ENCODE assay signal across 8 cellular contexts in the genomic region with DNA sequence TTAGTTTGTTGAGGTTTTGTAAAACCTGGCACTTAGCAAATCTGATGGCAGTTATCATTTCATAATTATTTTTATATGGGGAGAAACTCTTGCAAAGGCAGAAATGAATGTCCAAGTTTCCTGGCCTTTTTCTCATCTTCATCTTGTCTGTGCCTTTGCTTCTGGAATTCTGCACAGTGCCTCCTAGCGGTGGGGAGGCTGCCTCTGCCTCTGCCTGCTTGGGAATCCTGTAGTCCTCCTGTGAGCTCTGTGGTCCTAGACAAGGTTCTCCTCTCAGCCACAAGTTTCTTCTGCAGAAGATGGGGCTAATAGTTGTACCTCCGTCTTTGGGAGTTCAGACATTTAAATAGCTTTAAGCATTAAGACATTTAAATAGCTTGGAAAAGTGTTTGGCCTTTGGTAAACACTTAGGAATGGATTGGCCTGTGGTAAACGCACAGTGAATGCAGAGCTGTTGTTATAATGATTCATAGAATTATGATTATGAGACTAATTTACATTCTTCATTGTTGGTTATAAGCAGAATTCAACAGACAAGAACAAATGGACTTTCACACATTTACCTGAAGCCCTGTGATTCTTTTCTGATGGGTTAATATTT.
DNase-seq lines count a peak whose midpoint lies in the region; ATAC-seq and TF ChIP-seq lines count a peak whose summit lies in the region.

No MANE protein-coding gene starts in this region.

- H3K9ac ChIP-seq in OCI-LY1 (ENCODE audit: low read length) = no peak overlapping the region

- no peak for ATAC-seq in psoas muscle
- ATAC-seq in GM18519 (IDR thresholded peaks at IDR 0.05; ENCODE audit: low FRiP score, unreplicated experiment) = no peak

- H3K4me3 ChIP-seq in OCI-LY1 (ENCODE audit: low read depth, low read length, poor library complexity, severe bottlenecking) = no peak overlapping the region
- H3K4me3 ChIP-seq in epithelial cell of esophagus (ENCODE audit: low read length) = no peak overlapping the region
- no peak overlapping the region for H3K4me3 ChIP-seq in psoas muscle

- H3K79me2 ChIP-seq in OCI-LY1 (ENCODE audit: insufficient read depth, low read length) = no peaks in the 10 kb centered on the region

- no peaks in the 10 kb centered on the region for H3K9me2 ChIP-seq in OCI-LY1 (ENCODE audit: low read depth, low read length)

- H3F3A ChIP-seq in OCI-LY1 (ENCODE audit: insufficient read depth, low read length) = no peaks in the 10 kb centered on the region

- no peak overlapping the region for H3K4me2 ChIP-seq in OCI-LY1 (ENCODE audit: low read length)

- TF ChIP-seq CTCF in OCI-LY1 (IDR thresholded peaks at IDR 0.05; ENCODE audit: low read length) (peak; percentile 82), epithelial cell of esophagus (IDR thresholded peaks at IDR 0.05; ENCODE audit: insufficient read depth, low read depth, low read length, missing control alignments) (peak; percentile 69), psoas muscle (IDR thresholded peaks at IDR 0.05) (peak; percentile 9)

- peak; percentile 39 for DNase-seq in DMS 273 (lab: John Stamatoyannopoulos, UW; ENCODE audit: unreplicated experiment)
- DNase-seq in DMS 273 treated with DMSO at 0.1 percent for 48 hours (lab: John Stamatoyannopoulos, UW) = no peak
- DNase-seq in epithelial cell of esophagus (ENCODE audit: low read depth) = peak; percentile 52
- no peak for DNase-seq in psoas muscle
- no peak for DNase-seq in SIG-M5 (lab: John Stamatoyannopoulos, UW)
- no peak for DNase-seq in effector CD4-positive, alpha-beta T cell

- H3K4me1 ChIP-seq in OCI-LY1 (ENCODE audit: insufficient read depth, low read length, severe bottlenecking) = peaks cover 19% of the 10 kb centered on the region
- H3K4me1 ChIP-seq in psoas muscle = peaks cover 5% of the 10 kb centered on the region

- H2AFZ ChIP-seq in OCI-LY1 (ENCODE audit: low read length) = no peak overlapping the region

- H3K9me3 ChIP-seq in OCI-LY1 (ENCODE audit: low read length) (no peaks in the 10 kb centered on the region), psoas muscle (no peaks in the 10 kb centered on the region)

- peaks cover 66% of the 10 kb centered on the region for H3K36me3 ChIP-seq in OCI-LY1 (ENCODE audit: insufficient read depth, low read length)
- peaks cover 0 to 87% of the 10 kb centered on the region in 2 donors for H3K36me3 ChIP-seq in psoas muscle (ENCODE audit: insufficient read depth in 1 of 2, low read depth in 1 of 2)

- intact Hi-C loops in psoas muscle (cut with DNase I) = loop anchor here in 1 of 2 donors (10.0 kb wide), 1 partner anchor 291 kb away; no protein-coding TSS in a partner anchor

- 73 to 82% (median 79%) methylated on average over 3 of the region's 3 CpGs for WGBS in psoas muscle, 3 donors

- H4K20me1 ChIP-seq in OCI-LY1 (ENCODE audit: insufficient read depth, low read length) = no peaks in the 10 kb centered on the region

- H3K27ac ChIP-seq in OCI-LY1 (ENCODE audit: low read depth, low read length, poor library complexity, severe bottlenecking) (no peak overlapping the region), psoas muscle (no peak overlapping the region)

- H3K27me3 ChIP-seq in OCI-LY1 (ENCODE audit: insufficient read depth, low read length) = no peaks in the 10 kb centered on the region
- no peaks in the 10 kb centered on the region for H3K27me3 ChIP-seq in psoas muscle (ENCODE audit: insufficient read depth in 3 of 3, low read length in 2 of 3)

Comparison
In these comparisons a context has a peak if more than half of its experiments do, and no peak if none do; other contexts are left out.
1. DNase-seq: peak in DMS 273 (single experiment) and epithelial cell of esophagus (single experiment); none in DMS 273 treated with DMSO at 0.1 percent for 48 hours (single experiment), psoas muscle (0 of 2), SIG-M5 (single experiment) and effector CD4-positive, alpha-beta T cell (single experiment).
2. CTCF ChIP-seq: peak in every context shown above with its lines; median percentile 82 in OCI-LY1; 69 in epithelial cell of esophagus; 9 in psoas muscle.